In genomic region chr10:21801609-21802008, GRCh38 we compare ENCODE assay signal across 27 cellular contexts.
"Had no signal": no experiment of that assay in that cellular context is flagged by ENCODE, and none has a peak within 500 bp of the region (broad histone marks: within the 10 kb centered on the region; RNA-seq: fewer than 3 reads in every experiment).

No MANE protein-coding gene starts in this region.

- H3K27me3 ChIP-seq: stomach, suprapubic skin, testis, thyroid gland, tibial artery, tibial nerve, transverse colon, upper lobe of left lung, upper lobe of right lung, uterus, vagina had no signal

- ATAC-seq: stimulated activated effector memory CD8-positive, alpha-beta T cell treated with anti-CD3 and anti-CD28 coated beads, Interleukin-12 subunit alpha, Interleukin-12 subunit beta, amount 100 ng/mL, for 72 hours; stimulated activated memory B cell treated with anti-CD40 and anti-IgM and Interleukin-4, amounts not matched to agents 10 μg/mL and 1 μg/mL and 100 μg/mL, for 72 hours; stimulated activated naive B cell treated with anti-CD40 and anti-IgM and Interleukin-4, amounts not matched to agents 10 μg/mL and 1 μg/mL and 100 μg/mL, for 72 hours; stimulated activated naive CD8-positive, alpha-beta T cell treated with anti-CD3 and anti-CD28 coated beads, Interleukin-15, amount 100 ng/mL, for 72 hours; stimulated activated naive CD8-positive, alpha-beta T cell treated with anti-CD3 and anti-CD28 coated beads, Interleukin-15, Interleukin-2, amounts not matched to agents 100 U/mL and 50 U/mL, for 24 hours; upper lobe of right lung had no signal

- H3K27ac ChIP-seq: stomach, suprapubic skin, testis, thoracic aorta, thyroid gland, tibial artery, tibial nerve, transverse colon, upper lobe of left lung, upper lobe of right lung, uterus, vagina had no signal

- H3K4me1 ChIP-seq: stomach, suprapubic skin, thyroid gland, tibial nerve, transverse colon, upper lobe of left lung, upper lobe of right lung, uterus, vagina had no signal

- H3K4me3 ChIP-seq: stomach, suprapubic skin, testis, thoracic aorta, thyroid gland, tibial artery, tibial nerve, transverse colon, upper lobe of left lung, upper lobe of right lung, uterus, vagina had no signal

- H3K9me3 ChIP-seq: stomach, testis, thoracic aorta, thyroid gland, tibial artery, tibial nerve, transverse colon, upper lobe of left lung, upper lobe of right lung, uterus, vagina had no signal

- FAIRE-seq: urothelium cell line had no signal

- H3K36me3 ChIP-seq: thoracic aorta, thyroid gland, tibial artery, transverse colon, upper lobe of left lung, upper lobe of right lung, uterus had no signal

- DNase-seq: stimulated activated CD4-positive, alpha-beta T cell treated with anti-CD3 and anti-CD28 coated beads, Interleukin-2, amount 100 ng/mL, for 48 hours; stimulated activated CD4-positive, alpha-beta T cell treated with anti-CD3 and anti-CD28 coated beads, Interleukin-4, amount 100 ng/mL, for 1 hour; stimulated activated CD4-positive, alpha-beta T cell treated with anti-CD3 and anti-CD28 coated beads, Interleukin-4, amount 100 ng/mL, for 24 hours; stimulated activated CD4-positive, alpha-beta T cell treated with anti-CD3 and anti-CD28 coated beads, Interleukin-4, amount 100 ng/mL, for 4 hours; stimulated activated CD8-positive, alpha-beta memory T cell treated with anti-CD3 and anti-CD28 coated beads, Interleukin-4, amount 100 ng/mL, for 48 hours; stimulated activated naive B cell treated with anti-CD40 and anti-IgM and Interleukin-4, amounts not matched to agents 10 μg/mL and 1 μg/mL and 100 μg/mL, for 72 hours; stimulated activated naive CD4-positive, alpha-beta T cell; stimulated activated naive CD4-positive, alpha-beta T cell treated with Interleukin-2 at 50 U/mL for 16 hours; stimulated activated naive CD8-positive, alpha-beta T cell treated with anti-CD3 and anti-CD28 coated beads, Interleukin-15, amount 100 ng/mL, for 72 hours; stimulated activated naive CD8-positive, alpha-beta T cell treated with anti-CD3 and anti-CD28 coated beads, Interleukin-15, Interleukin-2, amounts not matched to agents 100 U/mL and 50 U/mL, for 24 hours; stomach; substantia nigra; testis; thyroid gland; tibial artery; transverse colon; trophoblast cell; upper lobe of left lung; upper lobe of right lung; uterus had no signal
